10 cellular contexts compared by ENCODE assay signal in the genomic region with DNA sequence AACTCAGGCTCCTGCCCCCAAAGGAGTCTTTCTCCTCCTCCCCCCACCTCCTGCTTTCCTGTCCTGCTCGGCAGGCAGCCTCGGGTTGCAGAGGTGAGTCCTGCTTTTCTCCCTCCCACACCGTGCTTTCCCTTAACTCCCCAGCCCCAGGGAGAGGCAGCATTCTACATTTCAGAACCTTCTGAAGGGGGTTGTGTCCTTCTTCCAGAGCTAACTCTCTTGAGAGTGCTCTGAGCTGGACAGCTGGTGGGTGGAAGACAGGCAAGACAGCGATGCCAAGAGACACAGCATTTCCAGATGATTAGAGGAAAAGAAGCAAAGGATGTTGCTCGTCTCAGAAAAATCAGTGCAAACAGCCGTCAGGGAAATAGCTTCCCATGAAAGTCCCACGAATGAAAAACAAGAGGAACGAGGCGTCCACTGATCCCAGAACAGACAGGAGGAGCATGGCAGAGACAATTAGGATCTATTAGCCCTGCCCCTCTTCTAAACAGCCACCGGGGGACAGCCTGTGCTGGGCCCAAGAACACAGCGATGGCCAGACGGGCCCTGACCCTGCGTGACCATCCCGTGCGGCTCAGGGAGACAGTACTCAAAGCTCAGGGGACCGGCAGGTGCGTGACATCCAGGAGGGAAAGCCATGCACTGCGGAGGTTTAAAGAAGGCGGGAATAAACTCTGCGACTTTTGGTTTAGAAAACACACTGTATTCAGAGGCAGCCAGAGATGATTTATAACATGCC.
DNase-seq lines count a peak whose midpoint lies in the region; ATAC-seq and TF ChIP-seq lines count a peak whose summit lies in the region.
"Had no signal": no experiment of that assay in that cellular context is flagged by ENCODE, and none has a peak within 500 bp of the region (broad histone marks: within the 10 kb centered on the region; RNA-seq: fewer than 3 reads in every experiment).

No MANE protein-coding gene starts in this region.

- intact Hi-C loops in activated naive CD4-positive, alpha-beta T cell treated with anti-CD3 and anti-CD28 coated beads for 36 hours (cut with micrococcal nuclease): no loop called here
- intact Hi-C loops in esophagus muscularis mucosa (cut with DNase I): no loop called here

- peaks cover 19% of the 10 kb centered on the region for H3K4me1 Mint-ChIP-seq in activated naive CD4-positive, alpha-beta T cell treated with anti-CD3 and anti-CD28 coated beads for 36 hours (ENCODE audit: low read depth)
- peaks cover 70% of the 10 kb centered on the region for H3K4me1 Mint-ChIP-seq in nephron

- H3K27me3 ChIP-seq in esophagus muscularis mucosa (no peaks in the 10 kb centered on the region), upper lobe of left lung (no peaks in the 10 kb centered on the region)

- H3K27ac Mint-ChIP-seq in activated naive CD4-positive, alpha-beta T cell treated with anti-CD3 and anti-CD28 coated beads for 36 hours: no peak overlapping the region
- H3K27ac Mint-ChIP-seq in nephron: peak overlapping the region; percentile 85 to 93 (median 90)

- H3K36me3 ChIP-seq in esophagus muscularis mucosa: no peaks in the 10 kb centered on the region
- no peaks in the 10 kb centered on the region for H3K36me3 ChIP-seq in upper lobe of left lung

- no peak for DNase-seq in activated naive CD4-positive, alpha-beta T cell treated with anti-CD3 and anti-CD28 coated beads for 36 hours
- DNase-seq in activated naive CD4-positive, alpha-beta T cell (lab: John Stamatoyannopoulos, UW): no peak
- DNase-seq in esophagus muscularis mucosa (ENCODE audit: extremely low spot score) (peak; percentile 87), upper lobe of left lung (peak in 1 of 2 donors; percentile 18), NCI-H187 (lab: John Stamatoyannopoulos, UW) (no peak)
- DNase-seq: OCI-M1 had no signal

- H3K9me3 Mint-ChIP-seq in activated naive CD4-positive, alpha-beta T cell treated with anti-CD3 and anti-CD28 coated beads for 36 hours: no peaks in the 10 kb centered on the region
- H3K9me3 Mint-ChIP-seq in nephron: no peaks in the 10 kb centered on the region

- no peaks in the 10 kb centered on the region for H3K9me3 ChIP-seq in esophagus muscularis mucosa
- H3K9me3 ChIP-seq in upper lobe of left lung: no peaks in the 10 kb centered on the region

- H3K4me3 Mint-ChIP-seq in activated naive CD4-positive, alpha-beta T cell treated with anti-CD3 and anti-CD28 coated beads for 36 hours: peak overlapping the region; percentile 68
- peak overlapping the region in 2 of 3 experiments; percentile 20 to 31 for H3K4me3 Mint-ChIP-seq in nephron

- no peaks in the 10 kb centered on the region for H3K36me3 Mint-ChIP-seq in activated naive CD4-positive, alpha-beta T cell treated with anti-CD3 and anti-CD28 coated beads for 36 hours (ENCODE audit: low read depth)
- H3K36me3 Mint-ChIP-seq in nephron (ENCODE audit: low read depth): no peaks in the 10 kb centered on the region

- 52% methylated on average over 20 of the region's 20 CpGs for WGBS in esophagus muscularis mucosa
- WGBS in upper lobe of left lung, 2 donors: 51 to 61% methylated on average over 20 of the region's 20 CpGs

- peak in 1 of 2 donors; percentile 5 for ATAC-seq in upper lobe of left lung (ENCODE audit: low FRiP score in 2 of 2)
- ATAC-seq in GM21447 (IDR thresholded peaks at IDR 0.05; ENCODE audit: unreplicated experiment): no peak
- no peak for ATAC-seq in GM19328 (IDR thresholded peaks at IDR 0.05; ENCODE audit: unreplicated experiment)

- no peak for TF ChIP-seq CTCF in esophagus muscularis mucosa (IDR thresholded peaks at IDR 0.05)
- no peak for TF ChIP-seq CTCF in nephron (IDR thresholded peaks at IDR 0.05; ENCODE audit: unreplicated experiment in 3 of 3)
- no peak for TF ChIP-seq CTCF in upper lobe of left lung (IDR thresholded peaks at IDR 0.05)

- no peaks in the 10 kb centered on the region for H3K4me1 ChIP-seq in esophagus muscularis mucosa
- no peaks in the 10 kb centered on the region for H3K4me1 ChIP-seq in upper lobe of left lung

- H3K4me3 ChIP-seq in esophagus muscularis mucosa: peak overlapping the region; percentile 18 to 28 (median 24)
- H3K4me3 ChIP-seq in upper lobe of left lung: peak overlapping the region in 3 of 4 donors; percentile 16 to 37 (median 24)

- CTCF ChIA-PET in activated naive CD4-positive, alpha-beta T cell treated with anti-CD3 and anti-CD28 coated beads for 36 hours (lab: Charles Lee): no interaction called here

- TF ChIP-seq POLR2A in esophagus muscularis mucosa (IDR thresholded peaks at IDR 0.05; ENCODE audit: low read depth) (no peak), upper lobe of left lung (IDR thresholded peaks at IDR 0.05) (no peak)

- H3K27me3 Mint-ChIP-seq in activated naive CD4-positive, alpha-beta T cell treated with anti-CD3 and anti-CD28 coated beads for 36 hours (ENCODE audit: low read depth): peaks cover 6% of the 10 kb centered on the region
- peaks cover 7% of the 10 kb centered on the region for H3K27me3 Mint-ChIP-seq in nephron (ENCODE audit: low read depth)

- H3K27ac ChIP-seq in esophagus muscularis mucosa (replicated peaks in 1 of 4) (peak overlapping the region in 3 of 4 donors; percentile 11 to 58 (median 54)), upper lobe of left lung (peak overlapping the region in 1 of 4 donors; percentile 59)
- H3K27ac ChIP-seq: VCaP had no signal

- TF ChIP-seq EP300 in esophagus muscularis mucosa (IDR thresholded peaks at IDR 0.05): no peak
- no peak for TF ChIP-seq EP300 in upper lobe of left lung (IDR thresholded peaks at IDR 0.05)
